In genomic region chr2:47869859-47870258, GRCh38 we compare ENCODE assay signal across 17 cellular contexts. TPM values are rescaled to one million over a fixed set of nuclear protein-coding genes. Genes with fewer than 3 reads are reported as not detected.
A peak's percentile ranks its signal among the peaks of the same experiment; 100 is the strongest.
DNase-seq lines count a peak whose midpoint lies in the region; ATAC-seq and TF ChIP-seq lines count a peak whose summit lies in the region.
"Had no signal": no experiment of that assay in that cellular context is flagged by ENCODE, and none has a peak within 500 bp of the region (broad histone marks: within the 10 kb centered on the region; RNA-seq: fewer than 3 reads in every experiment).

No MANE protein-coding gene starts in this region.

- no peak for TF ChIP-seq POLR2A in spleen (IDR thresholded peaks at IDR 0.05)

- H3K27me3 Mint-ChIP-seq in activated CD8-positive, alpha-beta T cell treated with anti-CD3 and anti-CD28 coated beads for 36 hours, result no peaks in the 10 kb centered on the region
- no peaks in the 10 kb centered on the region for H3K27me3 Mint-ChIP-seq in activated CD8-positive, alpha-beta T cell treated with anti-CD3 and anti-CD28 coated beads, Interleukin-2, amount 10 ng/mL, durations not matched to agents 7 days and 5 days (ENCODE audit: low read depth)
- no peaks in the 10 kb centered on the region for H3K27me3 Mint-ChIP-seq in activated T-helper 1 cell treated with anti-CD3 and anti-CD28 coated beads, Interleukin-12 subunit alpha, Interleukin-12 subunit beta, Interleukin-2, Interleukin-4 antibody, amounts not matched to agents 30 ng/mL and 10 ng/mL and 1 ng/mL, durations not matched to agents 14 hours and 24 hours and 36 hours (ENCODE audit: insufficient read depth)
- H3K27me3 Mint-ChIP-seq in stimulated activated naive B cell treated with anti-CD40 and anti-IgM and Interleukin-4, amounts not matched to agents 10 μg/mL and 1 μg/mL and 100 μg/mL, for 72 hours, result no peaks in the 10 kb centered on the region

- no peak for DNase-seq in activated CD8-positive, alpha-beta T cell treated with anti-CD3 and anti-CD28 coated beads for 36 hours
- DNase-seq in activated CD8-positive, alpha-beta T cell treated with anti-CD3 and anti-CD28 coated beads, Interleukin-2, amount 10 ng/mL, durations not matched to agents 7 days and 5 days, result no peak
- no peak for DNase-seq in activated T-helper 1 cell treated with anti-CD3 and anti-CD28 coated beads, Interleukin-12 subunit alpha, Interleukin-12 subunit beta, Interleukin-2, Interleukin-4 antibody, amounts not matched to agents 30 ng/mL and 10 ng/mL and 1 ng/mL, durations not matched to agents 14 hours and 24 hours and 36 hours (ENCODE audit: low spot score)
- peak; percentile 15 to 48 for DNase-seq in foreskin fibroblast
- no peak for DNase-seq in stimulated activated naive B cell treated with anti-CD40 and anti-IgM and Interleukin-4, amounts not matched to agents 10 μg/mL and 1 μg/mL and 100 μg/mL, for 72 hours
- DNase-seq in stimulated activated CD4-positive, alpha-beta T cell treated with anti-CD3 and anti-CD28 coated beads, Interleukin-15, amount 100 ng/mL, for 24 hours, result no peak
- no peak for DNase-seq in GM10248 (ENCODE audit: extremely low spot score)
- no peak for DNase-seq in spleen
- DNase-seq: activated CD4-positive, alpha-beta T cell treated with anti-CD3 and anti-CD28 coated beads, Interleukin-2, amount 50 U/mL, for 1 hour; activated gamma-delta T cell treated with Interleukin-2 at 50 U/mL for 16 hours; Calu3; H7; heart left ventricle; NCI-H2029 had no signal

- peak overlapping the region in 1 of 8 donors; percentile 22 for H3K27ac ChIP-seq in spleen
- H3K27ac ChIP-seq: epithelial cell of prostate had no signal

- POLR2A ChIA-PET in activated CD8-positive, alpha-beta T cell treated with anti-CD3 and anti-CD28 coated beads for 36 hours (lab: Charles Lee), result no interaction called here
- POLR2A ChIA-PET in activated CD8-positive, alpha-beta T cell treated with anti-CD3 and anti-CD28 coated beads, Interleukin-2, amount 10 ng/mL, durations not matched to agents 7 days and 5 days (lab: Charles Lee), result no interaction called here
- POLR2A ChIA-PET in GM10248 (lab: Yijun Ruan, JAX), result no interaction called here

- H3K9me3 Mint-ChIP-seq in activated CD8-positive, alpha-beta T cell treated with anti-CD3 and anti-CD28 coated beads for 36 hours, result no peaks in the 10 kb centered on the region
- no peaks in the 10 kb centered on the region for H3K9me3 Mint-ChIP-seq in activated CD8-positive, alpha-beta T cell treated with anti-CD3 and anti-CD28 coated beads, Interleukin-2, amount 10 ng/mL, durations not matched to agents 7 days and 5 days (ENCODE audit: insufficient read depth)
- H3K9me3 Mint-ChIP-seq in activated T-helper 1 cell treated with anti-CD3 and anti-CD28 coated beads, Interleukin-12 subunit alpha, Interleukin-12 subunit beta, Interleukin-2, Interleukin-4 antibody, amounts not matched to agents 30 ng/mL and 10 ng/mL and 1 ng/mL, durations not matched to agents 14 hours and 24 hours and 36 hours, result no peaks in the 10 kb centered on the region
- H3K9me3 Mint-ChIP-seq in stimulated activated naive B cell treated with anti-CD40 and anti-IgM and Interleukin-4, amounts not matched to agents 10 μg/mL and 1 μg/mL and 100 μg/mL, for 72 hours, result no peaks in the 10 kb centered on the region
- H3K9me3 Mint-ChIP-seq: neural crest cell; T-helper 2 cell treated with Interferon-gamma antibody and Interleukin-4, amounts not matched to agents 5 μg/mL and 100 μg/mL, for 36 hours had no signal

- H3K4me1 ChIP-seq in spleen, result peaks cover 35 to 93% (median 79%) of the 10 kb centered on the region in 6 donors

- TF ChIP-seq CTCF in activated CD8-positive, alpha-beta T cell treated with anti-CD3 and anti-CD28 coated beads for 36 hours (IDR thresholded peaks at IDR 0.05), result no peak
- TF ChIP-seq CTCF in foreskin fibroblast (IDR thresholded peaks at IDR 0.05; ENCODE audit: low read depth, low read length) (no peak), GM10248 (IDR thresholded peaks at IDR 0.05; ENCODE audit: control extremely low read depth, extremely low read depth, low read depth, missing control alignments) (no peak), spleen (IDR thresholded peaks at IDR 0.05 in 8 of 11, conservative IDR thresholded peaks at IDR 0.05 in 3 of 11) (no peak)

- H3K27me3 ChIP-seq in spleen (replicated peaks in 1 of 7), result no peaks in the 10 kb centered on the region
- H3K27me3 ChIP-seq: heart left ventricle had no signal

- intact Hi-C loops in activated CD8-positive, alpha-beta T cell treated with anti-CD3 and anti-CD28 coated beads for 36 hours (cut with micrococcal nuclease), result no loop called here
- intact Hi-C loops in activated T-helper 1 cell treated with anti-CD3 and anti-CD28 coated beads, Interleukin-12 subunit alpha, Interleukin-12 subunit beta, Interleukin-2, Interleukin-4 antibody, amounts not matched to agents 30 ng/mL and 10 ng/mL and 1 ng/mL, durations not matched to agents 14 hours and 24 hours and 36 hours (cut with micrococcal nuclease), result no loop called here
- intact Hi-C loops in spleen (cut with DNase I; ENCODE audit: low total_unique reads), result loop anchor here (10.0 kb wide), 1 partner anchor 555 kb away; no protein-coding TSS in a partner anchor

- no peak overlapping the region for H3K4me3 Mint-ChIP-seq in activated CD8-positive, alpha-beta T cell treated with anti-CD3 and anti-CD28 coated beads for 36 hours
- H3K4me3 Mint-ChIP-seq in activated CD8-positive, alpha-beta T cell treated with anti-CD3 and anti-CD28 coated beads, Interleukin-2, amount 10 ng/mL, durations not matched to agents 7 days and 5 days, result no peak overlapping the region
- no peak overlapping the region for H3K4me3 Mint-ChIP-seq in activated T-helper 1 cell treated with anti-CD3 and anti-CD28 coated beads, Interleukin-12 subunit alpha, Interleukin-12 subunit beta, Interleukin-2, Interleukin-4 antibody, amounts not matched to agents 30 ng/mL and 10 ng/mL and 1 ng/mL, durations not matched to agents 14 hours and 24 hours and 36 hours
- H3K4me3 Mint-ChIP-seq in stimulated activated naive B cell treated with anti-CD40 and anti-IgM and Interleukin-4, amounts not matched to agents 10 μg/mL and 1 μg/mL and 100 μg/mL, for 72 hours, result no peak overlapping the region
- H3K4me3 Mint-ChIP-seq: neural crest cell; T-helper 2 cell treated with Interferon-gamma antibody and Interleukin-4, amounts not matched to agents 5 μg/mL and 100 μg/mL, for 36 hours had no signal

- ATAC-seq in activated CD8-positive, alpha-beta T cell treated with anti-CD3 and anti-CD28 coated beads for 36 hours, result no peak
- ATAC-seq in activated CD8-positive, alpha-beta T cell treated with anti-CD3 and anti-CD28 coated beads, Interleukin-2, amount 10 ng/mL, durations not matched to agents 7 days and 5 days, result no peak
- ATAC-seq in stimulated activated naive B cell treated with anti-CD40 and anti-IgM and Interleukin-4, amounts not matched to agents 10 μg/mL and 1 μg/mL and 100 μg/mL, for 72 hours (replicated peaks), result no peak

- CTCF ChIA-PET in activated CD8-positive, alpha-beta T cell treated with anti-CD3 and anti-CD28 coated beads for 36 hours (lab: Charles Lee), result interaction anchor here (4.5 kb wide), 1 partner anchor 11 kb away, joined by 26 read pairs; no protein-coding TSS in a partner anchor
- CTCF ChIA-PET in activated CD8-positive, alpha-beta T cell treated with anti-CD3 and anti-CD28 coated beads, Interleukin-2, amount 10 ng/mL, durations not matched to agents 7 days and 5 days (lab: Charles Lee), result interaction anchor here (9.4 kb wide), 1 partner anchor 12 kb away, joined by 51 read pairs; no protein-coding TSS in a partner anchor
- CTCF ChIA-PET in GM10248 (lab: Yijun Ruan, JAX), result interaction anchor here (1.5 to 7.2 kb wide), 2 partner anchors 12 to 13 kb away, joined by 4 to 52 read pairs; no protein-coding TSS in a partner anchor

- WGBS in spleen, 5 donors, result 80 to 100% (median 95%) methylated on average over 1 of the region's 1 CpG

- H3K9me3 ChIP-seq in spleen, result no peaks in the 10 kb centered on the region
- H3K9me3 ChIP-seq: heart left ventricle had no signal

- H3K36me3 Mint-ChIP-seq in activated CD8-positive, alpha-beta T cell treated with anti-CD3 and anti-CD28 coated beads for 36 hours (ENCODE audit: low read depth), result peaks cover 33% of the 10 kb centered on the region
- peaks cover 31% of the 10 kb centered on the region for H3K36me3 Mint-ChIP-seq in activated CD8-positive, alpha-beta T cell treated with anti-CD3 and anti-CD28 coated beads, Interleukin-2, amount 10 ng/mL, durations not matched to agents 7 days and 5 days (ENCODE audit: low read depth)
- peaks cover 27% of the 10 kb centered on the region for H3K36me3 Mint-ChIP-seq in activated T-helper 1 cell treated with anti-CD3 and anti-CD28 coated beads, Interleukin-12 subunit alpha, Interleukin-12 subunit beta, Interleukin-2, Interleukin-4 antibody, amounts not matched to agents 30 ng/mL and 10 ng/mL and 1 ng/mL, durations not matched to agents 14 hours and 24 hours and 36 hours (ENCODE audit: low read depth)
- H3K36me3 Mint-ChIP-seq in stimulated activated naive B cell treated with anti-CD40 and anti-IgM and Interleukin-4, amounts not matched to agents 10 μg/mL and 1 μg/mL and 100 μg/mL, for 72 hours, result peaks cover 13 to 36% of the 10 kb centered on the region in 2 donors

- H3K4me3 ChIP-seq in foreskin fibroblast (ENCODE audit: low read depth in 1 of 2, low read length in 2 of 2), result no peak overlapping the region
- no peak overlapping the region for H3K4me3 ChIP-seq in spleen
- H3K4me3 ChIP-seq: heart left ventricle had no signal

- peaks cover 0 to 38% (median 0%) of the 10 kb centered on the region in 6 donors for H3K36me3 ChIP-seq in spleen

- H3K27ac Mint-ChIP-seq in activated CD8-positive, alpha-beta T cell treated with anti-CD3 and anti-CD28 coated beads for 36 hours, result peak overlapping the region; percentile 48
- H3K27ac Mint-ChIP-seq in activated CD8-positive, alpha-beta T cell treated with anti-CD3 and anti-CD28 coated beads, Interleukin-2, amount 10 ng/mL, durations not matched to agents 7 days and 5 days, result no peak overlapping the region
- H3K27ac Mint-ChIP-seq in activated T-helper 1 cell treated with anti-CD3 and anti-CD28 coated beads, Interleukin-12 subunit alpha, Interleukin-12 subunit beta, Interleukin-2, Interleukin-4 antibody, amounts not matched to agents 30 ng/mL and 10 ng/mL and 1 ng/mL, durations not matched to agents 14 hours and 24 hours and 36 hours, result peak overlapping the region; percentile 10
- peak overlapping the region; percentile 25 for H3K27ac Mint-ChIP-seq in stimulated activated naive B cell treated with anti-CD40 and anti-IgM and Interleukin-4, amounts not matched to agents 10 μg/mL and 1 μg/mL and 100 μg/mL, for 72 hours
- H3K27ac Mint-ChIP-seq: T-helper 2 cell treated with Interferon-gamma antibody and Interleukin-4, amounts not matched to agents 5 μg/mL and 100 μg/mL, for 36 hours had no signal

- H3K4me1 Mint-ChIP-seq in activated CD8-positive, alpha-beta T cell treated with anti-CD3 and anti-CD28 coated beads for 36 hours (ENCODE audit: low read depth), result peaks cover 80% of the 10 kb centered on the region
- peaks cover 40% of the 10 kb centered on the region for H3K4me1 Mint-ChIP-seq in activated CD8-positive, alpha-beta T cell treated with anti-CD3 and anti-CD28 coated beads, Interleukin-2, amount 10 ng/mL, durations not matched to agents 7 days and 5 days (ENCODE audit: low read depth)
- peaks cover 61% of the 10 kb centered on the region for H3K4me1 Mint-ChIP-seq in activated T-helper 1 cell treated with anti-CD3 and anti-CD28 coated beads, Interleukin-12 subunit alpha, Interleukin-12 subunit beta, Interleukin-2, Interleukin-4 antibody, amounts not matched to agents 30 ng/mL and 10 ng/mL and 1 ng/mL, durations not matched to agents 14 hours and 24 hours and 36 hours (ENCODE audit: low read depth)
- H3K4me1 Mint-ChIP-seq in stimulated activated naive B cell treated with anti-CD40 and anti-IgM and Interleukin-4, amounts not matched to agents 10 μg/mL and 1 μg/mL and 100 μg/mL, for 72 hours, result peaks cover 46 to 75% of the 10 kb centered on the region in 2 donors

RNA-seq across cellular contexts. Expression of gene FBXO11, which starts 36.4 kb away (rescaled TPM):
- 10 to 100 TPM; 47.3 to 48.1 TPM for total RNA-seq in activated CD8-positive, alpha-beta T cell treated with anti-CD3 and anti-CD28 coated beads for 36 hours
- total RNA-seq in activated CD8-positive, alpha-beta T cell treated with anti-CD3 and anti-CD28 coated beads, Interleukin-2, amount 10 ng/mL, durations not matched to agents 7 days and 5 days, result 10 to 100 TPM; 49.1 to 51.9 TPM
- total RNA-seq in activated T-helper 1 cell treated with anti-CD3 and anti-CD28 coated beads, Interleukin-12 subunit alpha, Interleukin-12 subunit beta, Interleukin-2, Interleukin-4 antibody, amounts not matched to agents 30 ng/mL and 10 ng/mL and 1 ng/mL, durations not matched to agents 14 hours and 24 hours and 36 hours, result 50.1 and 56.1 TPM in 2 replicates
- 10 to 100 TPM; 64.8 to 91.3 (median 78.5) TPM for total RNA-seq in spleen
- polyA plus RNA-seq in spleen, result 10 to 100 TPM; 23.9 to 35.6 (median 27.8) TPM

Comparison
In these comparisons a context has a peak if more than half of its experiments do, and no peak if none do; other contexts are left out.
1. DNase-seq: peak in foreskin fibroblast (2 of 2); none in activated CD8-positive, alpha-beta T cell treated with anti-CD3 and anti-CD28 coated beads for 36 hours (single experiment), activated CD8-positive, alpha-beta T cell treated with anti-CD3 and anti-CD28 coated beads, Interleukin-2, amount 10 ng/mL, durations not matched to agents 7 days and 5 days (single experiment), activated T-helper 1 cell treated with anti-CD3 and anti-CD28 coated beads, Interleukin-12 subunit alpha, Interleukin-12 subunit beta, Interleukin-2, Interleukin-4 antibody, amounts not matched to agents 30 ng/mL and 10 ng/mL and 1 ng/mL, durations not matched to agents 14 hours and 24 hours and 36 hours (single experiment), stimulated activated naive B cell treated with anti-CD40 and anti-IgM and Interleukin-4, amounts not matched to agents 10 μg/mL and 1 μg/mL and 100 μg/mL, for 72 hours (single experiment), stimulated activated CD4-positive, alpha-beta T cell treated with anti-CD3 and anti-CD28 coated beads, Interleukin-15, amount 100 ng/mL, for 24 hours (single experiment), GM10248 (single experiment) and spleen (single experiment).